Comparison of ENCODE assay signal across 27 cellular contexts in genomic region chr9:104997536-104997935, GRCh38.
"Had no signal": no experiment of that assay in that cellular context is flagged by ENCODE, and none has a peak within 500 bp of the region (broad histone marks: within the 10 kb centered on the region; RNA-seq: fewer than 3 reads in every experiment).

No MANE protein-coding gene starts in this region.

- H3K4me3 Mint-ChIP-seq: activated B cell treated with CpG ODN at 0.5 μM for 24 hours; activated naive CD4-positive, alpha-beta T cell treated with anti-CD3 and anti-CD28 coated beads for 36 hours; activated T-cell treated with anti-CD3 and anti-CD28 coated beads, Interleukin-2, amount 50 U/mL, for 4 hours; central memory CD8-positive, alpha-beta T cell; effector memory CD8-positive, alpha-beta T cell; nephron progenitor cell; stimulated activated naive B cell treated with anti-CD40 and anti-IgM and Interleukin-4, amounts not matched to agents 10 μg/mL and 1 μg/mL and 100 μg/mL, for 72 hours; T-helper 1 cell treated with Interleukin-12 subunit alpha and Interleukin-12 subunit beta and Interleukin-4 antibody, amounts not matched to agents 30 μg/mL and 1 μg/mL, for 36 hours; type B pancreatic cell had no signal

- H3K9me3 ChIP-seq: esophagus muscularis mucosa, heart left ventricle, mucosa of descending colon, thoracic aorta had no signal

- H3K9me3 Mint-ChIP-seq: activated B cell treated with CpG ODN at 0.5 μM for 24 hours; activated naive CD4-positive, alpha-beta T cell treated with anti-CD3 and anti-CD28 coated beads for 36 hours; activated T-cell treated with anti-CD3 and anti-CD28 coated beads, Interleukin-2, amount 50 U/mL, for 4 hours; central memory CD8-positive, alpha-beta T cell; effector memory CD8-positive, alpha-beta T cell; nephron progenitor cell; stimulated activated naive B cell treated with anti-CD40 and anti-IgM and Interleukin-4, amounts not matched to agents 10 μg/mL and 1 μg/mL and 100 μg/mL, for 72 hours; T-helper 1 cell treated with Interleukin-12 subunit alpha and Interleukin-12 subunit beta and Interleukin-4 antibody, amounts not matched to agents 30 μg/mL and 1 μg/mL, for 36 hours; type B pancreatic cell had no signal

- H3K4me2 ChIP-seq: smooth muscle cell had no signal

- H3K27me3 Mint-ChIP-seq: central memory CD8-positive, alpha-beta T cell; effector memory CD8-positive, alpha-beta T cell had no signal

- H3K27ac ChIP-seq: esophagus muscularis mucosa, heart left ventricle, thoracic aorta had no signal

- H3K4me3 ChIP-seq: esophagus muscularis mucosa, heart left ventricle, mucosa of descending colon, smooth muscle cell, thoracic aorta had no signal

- H3K36me3 Mint-ChIP-seq: stimulated activated naive B cell treated with anti-CD40 and anti-IgM and Interleukin-4, amounts not matched to agents 10 μg/mL and 1 μg/mL and 100 μg/mL, for 72 hours; type B pancreatic cell had no signal

- H3K27me3 ChIP-seq: esophagus muscularis mucosa, heart left ventricle had no signal

- H3K36me3 ChIP-seq: esophagus muscularis mucosa, heart left ventricle, thoracic aorta had no signal

- H3K27ac Mint-ChIP-seq: activated B cell treated with CpG ODN at 0.5 μM for 24 hours; activated naive CD4-positive, alpha-beta T cell treated with anti-CD3 and anti-CD28 coated beads for 36 hours; effector memory CD8-positive, alpha-beta T cell; nephron progenitor cell; stimulated activated naive B cell treated with anti-CD40 and anti-IgM and Interleukin-4, amounts not matched to agents 10 μg/mL and 1 μg/mL and 100 μg/mL, for 72 hours; T-helper 1 cell treated with Interleukin-12 subunit alpha and Interleukin-12 subunit beta and Interleukin-4 antibody, amounts not matched to agents 30 μg/mL and 1 μg/mL, for 36 hours; type B pancreatic cell had no signal

- DNase-seq: activated B cell treated with CpG ODN at 0.5 μM for 24 hours; activated CD4-positive, alpha-beta T cell treated with anti-CD3 and anti-CD28 coated beads for 4 hours; activated CD4-positive, alpha-beta T cell treated with anti-CD3 and anti-CD28 coated beads, Interleukin-2, amount 50 U/mL, for 48 hours; activated CD8-positive, alpha-beta memory T cell treated with anti-CD3 and anti-CD28 coated beads, Interleukin-2, amount 50 U/mL, for 48 hours; activated effector memory CD4-positive, alpha-beta T cell treated with Interleukin-2 at 50 U/mL for 16 hours; activated naive CD4-positive, alpha-beta T cell treated with anti-CD3 and anti-CD28 coated beads for 36 hours; activated T-cell treated with anti-CD3 and anti-CD28 coated beads, Interleukin-2, amount 50 U/mL, for 4 hours; amygdala; effector memory CD8-positive, alpha-beta T cell; heart left ventricle; islet precursor cell; left cardiac atrium; mucosa of descending colon; nephron progenitor cell; occipital lobe; stimulated activated CD4-positive, alpha-beta T cell treated with anti-CD3 and anti-CD28 coated beads, Interleukin-15, amount 100 ng/mL, for 24 hours; stimulated activated CD4-positive, alpha-beta T cell treated with anti-CD3 and anti-CD28 coated beads, Interleukin-2, amount 100 ng/mL, for 48 hours; stimulated activated CD8-positive, alpha-beta memory T cell treated with anti-CD3 and anti-CD28 coated beads, Interleukin-4, amount 100 ng/mL, for 48 hours; stimulated activated naive B cell treated with anti-CD40 and anti-IgM and Interleukin-4, amounts not matched to agents 10 μg/mL and 1 μg/mL and 100 μg/mL, for 72 hours; T1000 had no signal

- ATAC-seq: activated T-cell treated with anti-CD3 and anti-CD28 coated beads, Interleukin-2, amount 50 U/mL, for 4 hours; effector memory CD8-positive, alpha-beta T cell; heart left ventricle; left cardiac atrium; mucosa of descending colon; sciatic nerve; stimulated activated naive B cell treated with anti-CD40 and anti-IgM and Interleukin-4, amounts not matched to agents 10 μg/mL and 1 μg/mL and 100 μg/mL, for 72 hours had no signal
